ENCODE assay signal across 8 cellular contexts in genomic region chr16:21520134-21521047, GRCh38.
DNase-seq lines count a peak whose midpoint lies in the region; ATAC-seq, FAIRE-seq and TF ChIP-seq lines count a peak whose summit lies in the region.
"Not testable (repeated sequence)": the region's sequence is repeated elsewhere in the genome, so short reads cannot be mapped to it uniquely, and the experiment has no call there.

No MANE protein-coding gene starts in this region.

- peak overlapping the region; percentile 74 to 77 for H3K27ac ChIP-seq in kidney (ENCODE audit: low read depth in 2 of 2, low read length in 2 of 2)

- DNase-seq in AG20443 (ENCODE audit: low spot score), result peak; percentile 95
- peak; percentile 48 to 91 for DNase-seq in NCI-H446 (lab: John Stamatoyannopoulos, UW)
- DNase-seq in activated CD4-positive, CD25-positive, alpha-beta regulatory T cell treated with anti-CD3 and anti-CD28 coated beads, Interleukin-2, amount 50 U/mL, for 72 hours, result peak; percentile 100
- DNase-seq in cerebellar cortex (ENCODE audit: low spot score), result peak; percentile 94
- DNase-seq in kidney, result peak; percentile 99
- DNase-seq in stimulated activated CD4-positive, alpha-beta T cell treated with anti-CD3 and anti-CD28 coated beads, Interleukin-15, amount 100 ng/mL, for 1 hour (ENCODE audit: low read depth in 1 of 2, low spot score in 1 of 2), result peak; percentile 95 to 99

- not testable (repeated sequence) for H3K36me3 ChIP-seq in kidney (ENCODE audit: control insufficient read depth in 1 of 2, insufficient read depth in 2 of 2, low read length in 2 of 2)

- not testable (repeated sequence) for H3K9me3 ChIP-seq in kidney (ENCODE audit: control insufficient read depth in 1 of 2, low read length in 2 of 2)

- H3K9ac ChIP-seq in kidney (ENCODE audit: low read length in 2 of 2), result not testable (repeated sequence)

- peak; percentile 48 for ATAC-seq in GM19043 (IDR thresholded peaks at IDR 0.05; ENCODE audit: low read depth, unreplicated experiment)
- ATAC-seq in HG03342 (IDR thresholded peaks at IDR 0.05; ENCODE audit: unreplicated experiment), result peak; percentile 54

- TF ChIP-seq CTCF in kidney (IDR thresholded peaks at IDR 0.05; ENCODE audit: borderline replicate concordance, extremely low read depth, insufficient read depth), result not testable (repeated sequence)

- H3K4me3 ChIP-seq in kidney (ENCODE audit: low read length in 2 of 2), result peak overlapping the region; percentile 66 to 87

- not testable (repeated sequence) for H3K4me1 ChIP-seq in kidney (ENCODE audit: control insufficient read depth in 1 of 2, insufficient read depth in 1 of 2, low read depth in 1 of 2, low read length in 2 of 2)

- FAIRE-seq in kidney (lab: Jason Lieb, UNC), result not testable (repeated sequence)

- intact Hi-C loops in kidney (cut with DNase I), result not testable (repeated sequence)

Comparison
In these comparisons a context has a peak if more than half of its experiments do, and no peak if none do; other contexts are left out.
1. Peak in every context shown above with its lines: DNase-seq, ATAC-seq, H3K4me3 ChIP-seq and H3K27ac ChIP-seq.